In genomic region chr11:34650528-34650927, GRCh38 we compare ENCODE assay signal across 1 cellular context.
TF ChIP-seq lines count a peak whose summit lies in the region.

No MANE protein-coding gene starts in this region.

TF ChIP-seq in GM23338, 12 proteins besides CTCF, POLR2A, EP300 and RAD21 (continued from another document):
- TF ChIP-seq, protein P1, sequence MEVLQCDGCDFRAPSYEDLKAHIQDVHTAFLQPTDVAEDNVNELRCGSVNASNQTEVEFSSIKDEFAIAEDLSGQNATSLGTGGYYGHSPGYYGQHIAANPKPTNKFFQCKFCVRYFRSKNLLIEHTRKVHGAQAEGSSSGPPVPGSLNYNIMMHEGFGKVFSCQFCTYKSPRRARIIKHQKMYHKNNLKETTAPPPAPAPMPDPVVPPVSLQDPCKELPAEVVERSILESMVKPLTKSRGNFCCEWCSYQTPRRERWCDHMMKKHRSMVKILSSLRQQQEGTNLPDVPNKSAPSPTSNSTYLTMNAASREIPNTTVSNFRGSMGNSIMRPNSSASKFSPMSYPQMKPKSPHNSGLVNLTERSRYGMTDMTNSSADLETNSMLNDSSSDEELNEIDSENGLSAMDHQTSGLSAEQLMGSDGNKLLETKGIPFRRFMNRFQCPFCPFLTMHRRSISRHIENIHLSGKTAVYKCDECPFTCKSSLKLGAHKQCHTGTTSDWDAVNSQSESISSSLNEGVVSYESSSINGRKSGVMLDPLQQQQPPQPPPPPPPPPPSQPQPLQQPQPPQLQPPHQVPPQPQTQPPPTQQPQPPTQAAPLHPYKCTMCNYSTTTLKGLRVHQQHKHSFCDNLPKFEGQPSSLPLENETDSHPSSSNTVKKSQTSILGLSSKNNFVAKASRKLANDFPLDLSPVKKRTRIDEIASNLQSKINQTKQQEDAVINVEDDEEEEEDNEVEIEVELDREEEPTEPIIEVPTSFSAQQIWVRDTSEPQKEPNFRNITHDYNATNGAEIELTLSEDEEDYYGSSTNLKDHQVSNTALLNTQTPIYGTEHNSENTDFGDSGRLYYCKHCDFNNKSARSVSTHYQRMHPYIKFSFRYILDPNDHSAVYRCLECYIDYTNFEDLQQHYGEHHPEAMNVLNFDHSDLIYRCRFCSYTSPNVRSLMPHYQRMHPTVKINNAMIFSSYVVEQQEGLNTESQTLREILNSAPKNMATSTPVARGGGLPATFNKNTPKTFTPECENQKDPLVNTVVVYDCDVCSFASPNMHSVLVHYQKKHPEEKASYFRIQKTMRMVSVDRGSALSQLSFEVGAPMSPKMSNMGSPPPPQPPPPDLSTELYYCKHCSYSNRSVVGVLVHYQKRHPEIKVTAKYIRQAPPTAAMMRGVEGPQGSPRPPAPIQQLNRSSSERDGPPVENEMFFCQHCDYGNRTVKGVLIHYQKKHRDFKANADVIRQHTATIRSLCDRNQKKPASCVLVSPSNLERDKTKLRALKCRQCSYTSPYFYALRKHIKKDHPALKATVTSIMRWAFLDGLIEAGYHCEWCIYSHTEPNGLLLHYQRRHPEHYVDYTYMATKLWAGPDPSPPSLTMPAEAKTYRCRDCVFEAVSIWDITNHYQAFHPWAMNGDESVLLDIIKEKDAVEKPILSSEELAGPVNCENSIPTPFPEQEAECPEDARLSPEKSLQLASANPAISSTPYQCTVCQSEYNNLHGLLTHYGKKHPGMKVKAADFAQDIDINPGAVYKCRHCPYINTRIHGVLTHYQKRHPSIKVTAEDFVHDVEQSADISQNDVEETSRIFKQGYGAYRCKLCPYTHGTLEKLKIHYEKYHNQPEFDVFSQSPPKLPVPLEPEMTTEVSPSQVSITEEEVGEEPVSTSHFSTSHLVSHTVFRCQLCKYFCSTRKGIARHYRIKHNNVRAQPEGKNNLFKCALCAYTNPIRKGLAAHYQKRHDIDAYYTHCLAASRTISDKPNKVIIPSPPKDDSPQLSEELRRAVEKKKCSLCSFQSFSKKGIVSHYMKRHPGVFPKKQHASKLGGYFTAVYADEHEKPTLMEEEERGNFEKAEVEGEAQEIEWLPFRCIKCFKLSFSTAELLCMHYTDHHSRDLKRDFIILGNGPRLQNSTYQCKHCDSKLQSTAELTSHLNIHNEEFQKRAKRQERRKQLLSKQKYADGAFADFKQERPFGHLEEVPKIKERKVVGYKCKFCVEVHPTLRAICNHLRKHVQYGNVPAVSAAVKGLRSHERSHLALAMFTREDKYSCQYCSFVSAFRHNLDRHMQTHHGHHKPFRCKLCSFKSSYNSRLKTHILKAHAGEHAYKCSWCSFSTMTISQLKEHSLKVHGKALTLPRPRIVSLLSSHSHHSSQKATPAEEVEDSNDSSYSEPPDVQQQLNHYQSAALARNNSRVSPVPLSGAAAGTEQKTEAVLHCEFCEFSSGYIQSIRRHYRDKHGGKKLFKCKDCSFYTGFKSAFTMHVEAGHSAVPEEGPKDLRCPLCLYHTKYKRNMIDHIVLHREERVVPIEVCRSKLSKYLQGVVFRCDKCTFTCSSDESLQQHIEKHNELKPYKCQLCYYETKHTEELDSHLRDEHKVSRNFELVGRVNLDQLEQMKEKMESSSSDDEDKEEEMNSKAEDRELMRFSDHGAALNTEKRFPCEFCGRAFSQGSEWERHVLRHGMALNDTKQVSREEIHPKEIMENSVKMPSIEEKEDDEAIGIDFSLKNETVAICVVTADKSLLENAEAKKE (CRISPR knock-in tag; IDR thresholded peaks at IDR 0.05) = no peak
- no peak for TF ChIP-seq ZNF331 (CRISPR knock-in tag; IDR thresholded peaks at IDR 0.05; ENCODE audit: low read depth)
- TF ChIP-seq JUNB (IDR thresholded peaks at IDR 0.05; ENCODE audit: unreplicated experiment) = no peak
- TF ChIP-seq CREB1 (CRISPR knock-in tag; IDR thresholded peaks at IDR 0.05; ENCODE audit: low read depth) = no peak
- TF ChIP-seq NANOG (IDR thresholded peaks at IDR 0.05; ENCODE audit: borderline replicate concordance) = no peak
- no peak for TF ChIP-seq STAT1 (IDR thresholded peaks at IDR 0.05; ENCODE audit: unreplicated experiment)
- TF ChIP-seq REST (IDR thresholded peaks at IDR 0.05; ENCODE audit: unreplicated experiment) = no peak
- TF ChIP-seq POLR2AphosphoS5 (IDR thresholded peaks at IDR 0.05; ENCODE audit: low read depth) = no peak
- no peak for TF ChIP-seq EZH2phosphoT487 (IDR thresholded peaks at IDR 0.05; ENCODE audit: unreplicated experiment)
